ENCODE assay signal across 1 cellular context in the genomic region with DNA sequence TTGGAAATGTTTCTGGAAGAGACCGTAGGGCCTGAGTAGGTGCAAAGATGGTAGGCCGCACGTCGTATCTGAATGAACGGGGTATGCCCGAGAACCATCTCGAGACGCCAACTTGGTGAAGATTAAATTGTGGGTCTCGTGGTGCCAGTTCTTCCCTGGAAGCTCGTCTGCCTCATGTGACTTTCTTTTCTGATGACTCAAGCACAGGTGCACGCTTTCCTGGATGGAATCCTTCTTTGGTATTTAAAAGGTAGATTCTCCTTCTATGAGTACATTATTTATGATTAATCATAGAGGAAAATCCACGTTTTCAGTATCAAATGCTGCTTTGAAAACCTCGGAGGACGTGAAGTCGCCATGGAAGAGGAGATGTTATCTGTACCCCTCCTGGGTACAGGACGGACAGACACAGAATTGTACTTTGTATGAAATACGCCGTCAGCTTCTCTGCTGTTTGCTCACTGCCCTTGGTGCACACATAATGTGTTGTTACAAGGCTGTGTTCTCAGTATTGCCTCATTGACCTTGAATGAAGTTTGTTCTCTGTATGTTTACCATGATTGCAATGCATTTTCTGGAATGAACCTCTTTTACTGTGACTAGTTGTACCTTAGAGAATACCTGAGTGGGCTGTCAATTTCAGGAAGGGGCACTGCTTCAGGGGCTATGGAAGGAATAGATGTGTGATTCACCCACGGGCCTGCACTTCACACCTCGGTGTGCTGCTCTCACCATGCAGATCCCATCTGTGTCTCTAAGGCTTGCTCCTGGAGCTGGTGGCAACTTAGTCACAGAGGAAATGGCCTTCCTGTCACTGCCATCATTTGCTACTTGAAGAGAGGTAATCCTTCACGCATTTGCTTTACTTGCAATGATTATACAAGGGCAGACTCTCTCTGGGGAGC.
TF ChIP-seq lines count a peak whose summit lies in the region.

No MANE protein-coding gene starts in this region.

TF ChIP-seq in HepG2, 621 proteins besides CTCF, POLR2A, EP300 and RAD21 (continued from another document and continues in another):
- TF ChIP-seq ZBED4 (CRISPR knock-in tag; IDR thresholded peaks at IDR 0.05; ENCODE audit: borderline replicate concordance) (no peak; the same call in 1 of the 2 replicates), GABPB1 (CRISPR knock-in tag; IDR thresholded peaks at IDR 0.05) (no peak), CCDC6 (CRISPR knock-in tag; IDR thresholded peaks at IDR 0.05) (no peak), AGO1 (IDR thresholded peaks at IDR 0.05; ENCODE audit: low read depth, low read length, poor library complexity, severe bottlenecking) (no peak), RFXAP (CRISPR knock-in tag; IDR thresholded peaks at IDR 0.05; ENCODE audit: borderline replicate concordance) (no peak), TIGD3 (CRISPR knock-in tag; IDR thresholded peaks at IDR 0.05; ENCODE audit: borderline replicate concordance) (no peak), ZBTB8A (CRISPR knock-in tag; IDR thresholded peaks at IDR 0.05; ENCODE audit: borderline replicate concordance, low read depth) (no peak), ZNF546 (CRISPR knock-in tag; conservative IDR thresholded peaks at IDR 0.05) (no peak), NFIC (IDR thresholded peaks at IDR 0.05; ENCODE audit: low read length) (peak; percentile 44; the same call in 1 of the 2 replicates), NPAS2 (CRISPR knock-in tag; IDR thresholded peaks at IDR 0.05; ENCODE audit: borderline replicate concordance) (no peak), TOPORS (CRISPR knock-in tag; IDR thresholded peaks at IDR 0.05) (no peak), ZNF574 (CRISPR knock-in tag; IDR thresholded peaks at IDR 0.05) (peak; percentile 53; the same call in 1 of the 2 replicates), ZNF558 (CRISPR knock-in tag; IDR thresholded peaks at IDR 0.05; ENCODE audit: borderline replicate concordance) (no peak), ZNF749 (CRISPR knock-in tag; IDR thresholded peaks at IDR 0.05; ENCODE audit: borderline replicate concordance) (no peak), ZBTB37 (CRISPR knock-in tag; IDR thresholded peaks at IDR 0.05) (no peak), KLF12 (CRISPR knock-in tag; IDR thresholded peaks at IDR 0.05; ENCODE audit: borderline replicate concordance) (no peak), MAFK (conservative IDR thresholded peaks at IDR 0.05 in 1 of 2, IDR thresholded peaks at IDR 0.05 in 1 of 2; ENCODE audit: low read length in 2 of 2) (peak; percentile 5 to 16; a peak in 2 of 4 replicates), NFRKB (IDR thresholded peaks at IDR 0.05) (no peak)
- TF ChIP-seq, protein P1, sequence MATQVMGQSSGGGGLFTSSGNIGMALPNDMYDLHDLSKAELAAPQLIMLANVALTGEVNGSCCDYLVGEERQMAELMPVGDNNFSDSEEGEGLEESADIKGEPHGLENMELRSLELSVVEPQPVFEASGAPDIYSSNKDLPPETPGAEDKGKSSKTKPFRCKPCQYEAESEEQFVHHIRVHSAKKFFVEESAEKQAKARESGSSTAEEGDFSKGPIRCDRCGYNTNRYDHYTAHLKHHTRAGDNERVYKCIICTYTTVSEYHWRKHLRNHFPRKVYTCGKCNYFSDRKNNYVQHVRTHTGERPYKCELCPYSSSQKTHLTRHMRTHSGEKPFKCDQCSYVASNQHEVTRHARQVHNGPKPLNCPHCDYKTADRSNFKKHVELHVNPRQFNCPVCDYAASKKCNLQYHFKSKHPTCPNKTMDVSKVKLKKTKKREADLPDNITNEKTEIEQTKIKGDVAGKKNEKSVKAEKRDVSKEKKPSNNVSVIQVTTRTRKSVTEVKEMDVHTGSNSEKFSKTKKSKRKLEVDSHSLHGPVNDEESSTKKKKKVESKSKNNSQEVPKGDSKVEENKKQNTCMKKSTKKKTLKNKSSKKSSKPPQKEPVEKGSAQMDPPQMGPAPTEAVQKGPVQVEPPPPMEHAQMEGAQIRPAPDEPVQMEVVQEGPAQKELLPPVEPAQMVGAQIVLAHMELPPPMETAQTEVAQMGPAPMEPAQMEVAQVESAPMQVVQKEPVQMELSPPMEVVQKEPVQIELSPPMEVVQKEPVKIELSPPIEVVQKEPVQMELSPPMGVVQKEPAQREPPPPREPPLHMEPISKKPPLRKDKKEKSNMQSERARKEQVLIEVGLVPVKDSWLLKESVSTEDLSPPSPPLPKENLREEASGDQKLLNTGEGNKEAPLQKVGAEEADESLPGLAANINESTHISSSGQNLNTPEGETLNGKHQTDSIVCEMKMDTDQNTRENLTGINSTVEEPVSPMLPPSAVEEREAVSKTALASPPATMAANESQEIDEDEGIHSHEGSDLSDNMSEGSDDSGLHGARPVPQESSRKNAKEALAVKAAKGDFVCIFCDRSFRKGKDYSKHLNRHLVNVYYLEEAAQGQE (IDR thresholded peaks at IDR 0.05; ENCODE audit: borderline replicate concordance in 1 of 2, low read depth in 1 of 2, low read length in 2 of 2), result peak in 1 of 2 experiments; percentile 84; a peak in 1 of 4 replicates
- TF ChIP-seq, protein P2, sequence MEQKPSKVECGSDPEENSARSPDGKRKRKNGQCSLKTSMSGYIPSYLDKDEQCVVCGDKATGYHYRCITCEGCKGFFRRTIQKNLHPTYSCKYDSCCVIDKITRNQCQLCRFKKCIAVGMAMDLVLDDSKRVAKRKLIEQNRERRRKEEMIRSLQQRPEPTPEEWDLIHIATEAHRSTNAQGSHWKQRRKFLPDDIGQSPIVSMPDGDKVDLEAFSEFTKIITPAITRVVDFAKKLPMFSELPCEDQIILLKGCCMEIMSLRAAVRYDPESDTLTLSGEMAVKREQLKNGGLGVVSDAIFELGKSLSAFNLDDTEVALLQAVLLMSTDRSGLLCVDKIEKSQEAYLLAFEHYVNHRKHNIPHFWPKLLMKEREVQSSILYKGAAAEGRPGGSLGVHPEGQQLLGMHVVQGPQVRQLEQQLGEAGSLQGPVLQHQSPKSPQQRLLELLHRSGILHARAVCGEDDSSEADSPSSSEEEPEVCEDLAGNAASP (CRISPR knock-in tag; IDR thresholded peaks at IDR 0.05; ENCODE audit: borderline replicate concordance), result peak; percentile 68; the same call in 1 of the 2 replicates
- TF ChIP-seq, protein P3, sequence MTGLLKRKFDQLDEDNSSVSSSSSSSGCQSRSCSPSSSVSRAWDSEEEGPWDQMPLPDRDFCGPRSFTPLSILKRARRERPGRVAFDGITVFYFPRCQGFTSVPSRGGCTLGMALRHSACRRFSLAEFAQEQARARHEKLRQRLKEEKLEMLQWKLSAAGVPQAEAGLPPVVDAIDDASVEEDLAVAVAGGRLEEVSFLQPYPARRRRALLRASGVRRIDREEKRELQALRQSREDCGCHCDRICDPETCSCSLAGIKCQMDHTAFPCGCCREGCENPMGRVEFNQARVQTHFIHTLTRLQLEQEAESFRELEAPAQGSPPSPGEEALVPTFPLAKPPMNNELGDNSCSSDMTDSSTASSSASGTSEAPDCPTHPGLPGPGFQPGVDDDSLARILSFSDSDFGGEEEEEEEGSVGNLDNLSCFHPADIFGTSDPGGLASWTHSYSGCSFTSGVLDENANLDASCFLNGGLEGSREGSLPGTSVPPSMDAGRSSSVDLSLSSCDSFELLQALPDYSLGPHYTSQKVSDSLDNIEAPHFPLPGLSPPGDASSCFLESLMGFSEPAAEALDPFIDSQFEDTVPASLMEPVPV (CRISPR knock-in tag; IDR thresholded peaks at IDR 0.05), result no peak
- TF ChIP-seq, protein P4, sequence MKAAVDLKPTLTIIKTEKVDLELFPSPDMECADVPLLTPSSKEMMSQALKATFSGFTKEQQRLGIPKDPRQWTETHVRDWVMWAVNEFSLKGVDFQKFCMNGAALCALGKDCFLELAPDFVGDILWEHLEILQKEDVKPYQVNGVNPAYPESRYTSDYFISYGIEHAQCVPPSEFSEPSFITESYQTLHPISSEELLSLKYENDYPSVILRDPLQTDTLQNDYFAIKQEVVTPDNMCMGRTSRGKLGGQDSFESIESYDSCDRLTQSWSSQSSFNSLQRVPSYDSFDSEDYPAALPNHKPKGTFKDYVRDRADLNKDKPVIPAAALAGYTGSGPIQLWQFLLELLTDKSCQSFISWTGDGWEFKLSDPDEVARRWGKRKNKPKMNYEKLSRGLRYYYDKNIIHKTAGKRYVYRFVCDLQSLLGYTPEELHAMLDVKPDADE (CRISPR knock-in tag; IDR thresholded peaks at IDR 0.05), result no peak
- TF ChIP-seq, protein P5, sequence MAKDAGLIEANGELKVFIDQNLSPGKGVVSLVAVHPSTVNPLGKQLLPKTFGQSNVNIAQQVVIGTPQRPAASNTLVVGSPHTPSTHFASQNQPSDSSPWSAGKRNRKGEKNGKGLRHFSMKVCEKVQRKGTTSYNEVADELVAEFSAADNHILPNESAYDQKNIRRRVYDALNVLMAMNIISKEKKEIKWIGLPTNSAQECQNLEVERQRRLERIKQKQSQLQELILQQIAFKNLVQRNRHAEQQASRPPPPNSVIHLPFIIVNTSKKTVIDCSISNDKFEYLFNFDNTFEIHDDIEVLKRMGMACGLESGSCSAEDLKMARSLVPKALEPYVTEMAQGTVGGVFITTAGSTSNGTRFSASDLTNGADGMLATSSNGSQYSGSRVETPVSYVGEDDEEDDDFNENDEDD (CRISPR knock-in tag; IDR thresholded peaks at IDR 0.05; ENCODE audit: borderline replicate concordance), result no peak
- TF ChIP-seq, protein P6, sequence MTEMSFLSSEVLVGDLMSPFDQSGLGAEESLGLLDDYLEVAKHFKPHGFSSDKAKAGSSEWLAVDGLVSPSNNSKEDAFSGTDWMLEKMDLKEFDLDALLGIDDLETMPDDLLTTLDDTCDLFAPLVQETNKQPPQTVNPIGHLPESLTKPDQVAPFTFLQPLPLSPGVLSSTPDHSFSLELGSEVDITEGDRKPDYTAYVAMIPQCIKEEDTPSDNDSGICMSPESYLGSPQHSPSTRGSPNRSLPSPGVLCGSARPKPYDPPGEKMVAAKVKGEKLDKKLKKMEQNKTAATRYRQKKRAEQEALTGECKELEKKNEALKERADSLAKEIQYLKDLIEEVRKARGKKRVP (CRISPR knock-in tag; IDR thresholded peaks at IDR 0.05), result peak in 1 of 2 experiments; percentile 79; a peak in 2 of 4 replicates
- TF ChIP-seq, protein P7, sequence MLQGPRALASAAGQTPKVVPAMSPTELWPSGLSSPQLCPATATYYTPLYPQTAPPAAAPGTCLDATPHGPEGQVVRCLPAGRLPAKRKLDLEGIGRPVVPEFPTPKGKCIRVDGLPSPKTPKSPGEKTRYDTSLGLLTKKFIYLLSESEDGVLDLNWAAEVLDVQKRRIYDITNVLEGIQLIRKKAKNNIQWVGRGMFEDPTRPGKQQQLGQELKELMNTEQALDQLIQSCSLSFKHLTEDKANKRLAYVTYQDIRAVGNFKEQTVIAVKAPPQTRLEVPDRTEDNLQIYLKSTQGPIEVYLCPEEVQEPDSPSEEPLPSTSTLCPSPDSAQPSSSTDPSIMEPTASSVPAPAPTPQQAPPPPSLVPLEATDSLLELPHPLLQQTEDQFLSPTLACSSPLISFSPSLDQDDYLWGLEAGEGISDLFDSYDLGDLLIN (CRISPR knock-in tag; IDR thresholded peaks at IDR 0.05; ENCODE audit: borderline replicate concordance), result no peak
